ENCODE assay signal across 9 cellular contexts in genomic region chr3:196179380-196180308, GRCh38. TPM values are rescaled to one million over a fixed set of nuclear protein-coding genes. Genes with fewer than 3 reads are reported as not detected.
DNase-seq lines count a peak whose midpoint lies in the region; ATAC-seq, FAIRE-seq and TF ChIP-seq lines count a peak whose summit lies in the region.
"Had no signal": no experiment of that assay in that cellular context is flagged by ENCODE, and none has a peak within 500 bp of the region (broad histone marks: within the 10 kb centered on the region; RNA-seq: fewer than 3 reads in every experiment).

No MANE protein-coding gene starts in this region.

- H3K27ac Mint-ChIP-seq in activated T-helper 1 cell treated with anti-CD3 and anti-CD28 coated beads, Interleukin-12 subunit alpha, Interleukin-12 subunit beta, Interleukin-2, Interleukin-4 antibody, amounts not matched to agents 30 ng/mL and 10 ng/mL and 1 ng/mL, durations not matched to agents 14 hours and 24 hours and 36 hours: peak overlapping the region; percentile 97

- peaks cover 61% of the 10 kb centered on the region for H3K4me1 Mint-ChIP-seq in activated T-helper 1 cell treated with anti-CD3 and anti-CD28 coated beads, Interleukin-12 subunit alpha, Interleukin-12 subunit beta, Interleukin-2, Interleukin-4 antibody, amounts not matched to agents 30 ng/mL and 10 ng/mL and 1 ng/mL, durations not matched to agents 14 hours and 24 hours and 36 hours (ENCODE audit: low read depth)

- no peak overlapping the region for H3K4me3 ChIP-seq in small intestine (ENCODE audit: low read depth in 1 of 2, low read length in 2 of 2)

- intact Hi-C loops in left cardiac atrium (cut with DNase I) (no loop called here), cardiac septum (cut with DNase I) (no loop called here)
- intact Hi-C loops in activated T-helper 1 cell treated with anti-CD3 and anti-CD28 coated beads, Interleukin-12 subunit alpha, Interleukin-12 subunit beta, Interleukin-2, Interleukin-4 antibody, amounts not matched to agents 30 ng/mL and 10 ng/mL and 1 ng/mL, durations not matched to agents 14 hours and 24 hours and 36 hours (cut with micrococcal nuclease): loop anchor here (1.0 to 5.0 kb wide), 7 partner anchors 13 to 323 kb away; partner anchors contain the start of genes TFRC and TNK2

- no peak for DNase-seq in left cardiac atrium
- DNase-seq in cardiac septum (ENCODE audit: low spot score): no peak
- DNase-seq in NK-92 treated with Interleukin-12 subunit alpha and Interleukin-12 subunit beta, amount 100 ng/mL, for 24 hours (lab: John Stamatoyannopoulos, UW): peak; percentile 39
- peak; percentile 82 for DNase-seq in activated T-helper 1 cell treated with anti-CD3 and anti-CD28 coated beads, Interleukin-12 subunit alpha, Interleukin-12 subunit beta, Interleukin-2, Interleukin-4 antibody, amounts not matched to agents 30 ng/mL and 10 ng/mL and 1 ng/mL, durations not matched to agents 14 hours and 24 hours and 36 hours (ENCODE audit: low spot score)
- DNase-seq in foreskin keratinocyte: peak; percentile 51 to 81
- peak; percentile 79 for DNase-seq in small intestine
- DNase-seq in NCI-H82 treated with DMSO at 0.1 percent for 48 hours (lab: John Stamatoyannopoulos, UW; ENCODE audit: unreplicated experiment): no peak

- ATAC-seq in left cardiac atrium: peak; percentile 59 to 72
- ATAC-seq in HG03108 (IDR thresholded peaks at IDR 0.05; ENCODE audit: unreplicated experiment): peak; percentile 67
- peak; percentile 71 for ATAC-seq in foreskin keratinocyte

- H3K27me3 ChIP-seq in foreskin keratinocyte (no peaks in the 10 kb centered on the region), small intestine (ENCODE audit: control insufficient read depth in 2 of 2, insufficient read depth in 2 of 2, low read length in 2 of 2) (no peaks in the 10 kb centered on the region)

- no peaks in the 10 kb centered on the region for H3K36me3 Mint-ChIP-seq in activated T-helper 1 cell treated with anti-CD3 and anti-CD28 coated beads, Interleukin-12 subunit alpha, Interleukin-12 subunit beta, Interleukin-2, Interleukin-4 antibody, amounts not matched to agents 30 ng/mL and 10 ng/mL and 1 ng/mL, durations not matched to agents 14 hours and 24 hours and 36 hours (ENCODE audit: low read depth)

- no peaks in the 10 kb centered on the region for H3K9me3 Mint-ChIP-seq in activated T-helper 1 cell treated with anti-CD3 and anti-CD28 coated beads, Interleukin-12 subunit alpha, Interleukin-12 subunit beta, Interleukin-2, Interleukin-4 antibody, amounts not matched to agents 30 ng/mL and 10 ng/mL and 1 ng/mL, durations not matched to agents 14 hours and 24 hours and 36 hours

- peak overlapping the region; percentile 74 for H3K4me3 Mint-ChIP-seq in activated T-helper 1 cell treated with anti-CD3 and anti-CD28 coated beads, Interleukin-12 subunit alpha, Interleukin-12 subunit beta, Interleukin-2, Interleukin-4 antibody, amounts not matched to agents 30 ng/mL and 10 ng/mL and 1 ng/mL, durations not matched to agents 14 hours and 24 hours and 36 hours

- WGBS in small intestine, 3 donors: 20 to 36% (median 22%) methylated on average over 24 of the region's 24 CpGs

- FAIRE-seq in small intestine (lab: Jason Lieb, UNC): no peak

- H3K27me3 Mint-ChIP-seq in activated T-helper 1 cell treated with anti-CD3 and anti-CD28 coated beads, Interleukin-12 subunit alpha, Interleukin-12 subunit beta, Interleukin-2, Interleukin-4 antibody, amounts not matched to agents 30 ng/mL and 10 ng/mL and 1 ng/mL, durations not matched to agents 14 hours and 24 hours and 36 hours (ENCODE audit: insufficient read depth): no peaks in the 10 kb centered on the region

- H3K4me1 ChIP-seq in foreskin keratinocyte: peaks cover 7% of the 10 kb centered on the region
- peaks cover 0 to 3% of the 10 kb centered on the region in 2 donors for H3K4me1 ChIP-seq in small intestine (ENCODE audit: control insufficient read depth in 2 of 2, insufficient read depth in 1 of 2, low read depth in 1 of 2, low read length in 1 of 2)

- H3K36me3 ChIP-seq in small intestine (ENCODE audit: control insufficient read depth in 2 of 2, insufficient read depth in 2 of 2, low read length in 2 of 2): no peaks in the 10 kb centered on the region

- no peak for TF ChIP-seq CTCF in foreskin keratinocyte (conservative IDR thresholded peaks at IDR 0.05)

- H3K9me3 ChIP-seq in small intestine (ENCODE audit: control insufficient read depth, low read depth): no peaks in the 10 kb centered on the region

- H3K27ac ChIP-seq in foreskin keratinocyte: no peak overlapping the region
- peak overlapping the region; percentile 79 to 91 for H3K27ac ChIP-seq in small intestine (ENCODE audit: low read depth in 1 of 2, low read length in 1 of 2)
- H3K27ac ChIP-seq: C4-2B had no signal

RNA-seq across cellular contexts. Expression of gene ZDHHC19, which starts 31.6 kb away (rescaled TPM):
- total RNA-seq in left cardiac atrium (not detected), cardiac septum (0.24 TPM), foreskin keratinocyte (not detected in 2 replicates)
- total RNA-seq in activated T-helper 1 cell treated with anti-CD3 and anti-CD28 coated beads, Interleukin-12 subunit alpha, Interleukin-12 subunit beta, Interleukin-2, Interleukin-4 antibody, amounts not matched to agents 30 ng/mL and 10 ng/mL and 1 ng/mL, durations not matched to agents 14 hours and 24 hours and 36 hours: 0.36 TPM in 1 of 2 replicates, not detected in the other
- polyA plus RNA-seq in foreskin keratinocyte (not detected in 2 replicates), small intestine (under 1 TPM in 1 of 3 donors, not detected in 2; 0.22 TPM)

RNA-seq across cellular contexts. Expression of gene SLC51A, which starts 36.7 kb away (rescaled TPM):
- under 1 TPM; 0.32 to 0.50 TPM for total RNA-seq in left cardiac atrium
- 0.51 TPM for total RNA-seq in cardiac septum
- not detected in 2 replicates for total RNA-seq in activated T-helper 1 cell treated with anti-CD3 and anti-CD28 coated beads, Interleukin-12 subunit alpha, Interleukin-12 subunit beta, Interleukin-2, Interleukin-4 antibody, amounts not matched to agents 30 ng/mL and 10 ng/mL and 1 ng/mL, durations not matched to agents 14 hours and 24 hours and 36 hours
- total RNA-seq in foreskin keratinocyte: not detected in 2 replicates
- polyA plus RNA-seq in foreskin keratinocyte: not detected in 2 replicates
- 100 to 1,000 TPM in 2 of 3 donors, 10 to 100 TPM in 1; 25.0 to 143 (median 117) TPM for polyA plus RNA-seq in small intestine

Comparison
In these comparisons a context has a peak if more than half of its experiments do, and no peak if none do; other contexts are left out.
1. DNase-seq: peak in NK-92 treated with Interleukin-12 subunit alpha and Interleukin-12 subunit beta, amount 100 ng/mL, for 24 hours (single experiment), activated T-helper 1 cell treated with anti-CD3 and anti-CD28 coated beads, Interleukin-12 subunit alpha, Interleukin-12 subunit beta, Interleukin-2, Interleukin-4 antibody, amounts not matched to agents 30 ng/mL and 10 ng/mL and 1 ng/mL, durations not matched to agents 14 hours and 24 hours and 36 hours (single experiment), foreskin keratinocyte (2 of 2) and small intestine (single experiment); none in left cardiac atrium (single experiment), cardiac septum (single experiment) and NCI-H82 treated with DMSO at 0.1 percent for 48 hours (single experiment).
2. Peak in every context shown above with its lines, with median percentiles within 50 percentile points of each other: ATAC-seq.